ENCODE assay signal across 17 cellular contexts in the genomic region with DNA sequence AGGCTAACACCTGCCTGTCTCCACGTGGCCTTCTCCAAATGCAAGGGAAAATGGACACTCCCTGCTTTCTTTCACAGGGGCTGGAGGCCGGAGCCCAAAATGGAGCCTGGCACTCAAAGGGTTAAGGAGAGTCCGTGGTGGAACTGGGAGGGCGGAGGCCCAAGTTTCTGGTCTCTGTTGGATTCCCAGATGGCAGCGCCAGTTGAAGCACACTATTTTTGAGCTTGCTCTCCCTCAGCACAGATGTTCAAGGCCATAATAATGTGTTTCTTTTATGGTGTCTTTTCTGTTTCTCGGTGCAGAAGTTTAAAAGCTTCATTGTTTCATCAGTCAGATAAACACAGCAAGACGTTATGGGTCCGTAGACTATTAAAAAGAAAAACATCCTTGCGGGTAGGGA.
DNase-seq lines count a peak whose midpoint lies in the region; ATAC-seq and TF ChIP-seq lines count a peak whose summit lies in the region.
"Had no signal": no experiment of that assay in that cellular context is flagged by ENCODE, and none has a peak within 500 bp of the region (broad histone marks: within the 10 kb centered on the region; RNA-seq: fewer than 3 reads in every experiment).

No MANE protein-coding gene starts in this region.

- H3K36me3 Mint-ChIP-seq in glutamatergic neuron (ENCODE audit: unreplicated experiment) = peaks cover 7% of the 10 kb centered on the region

- H4K20me1 ChIP-seq in BLaER1 = no peaks in the 10 kb centered on the region

- no peak for TF ChIP-seq POLR2A in breast epithelium (IDR thresholded peaks at IDR 0.05)

- no peak for TF ChIP-seq CTCF in glutamatergic neuron (IDR thresholded peaks at IDR 0.05; ENCODE audit: partially characterized antibody, unreplicated experiment)
- no peak for TF ChIP-seq CTCF in breast epithelium (IDR thresholded peaks at IDR 0.05)

- peak overlapping the region; percentile 26; the same call in 1 of the 2 replicates for H3K9ac ChIP-seq in BLaER1
- no peak overlapping the region for H3K9ac ChIP-seq in neuronal stem cell (ENCODE audit: low read depth, low read length, poor library complexity)

- H3K4ac ChIP-seq in neuronal stem cell (ENCODE audit: low read length) = no peak overlapping the region

- H2AK5ac ChIP-seq in neuronal stem cell (ENCODE audit: low read depth, low read length) = no peak overlapping the region

- H2BK12ac ChIP-seq in neuronal stem cell (ENCODE audit: low read length) = no peak overlapping the region

- H3K27me3 ChIP-seq in BLaER1 (no peaks in the 10 kb centered on the region), neuronal stem cell (ENCODE audit: control insufficient read depth in 3 of 3, insufficient read depth in 3 of 3, low read depth in 1 of 3, low read length in 3 of 3) (no peaks in the 10 kb centered on the region), breast epithelium (no peaks in the 10 kb centered on the region)
- H3K27me3 ChIP-seq: SJSA1 had no signal

- no peak overlapping the region for H2BK120ac ChIP-seq in neuronal stem cell (ENCODE audit: low read depth, low read length)

- peaks cover 42% of the 10 kb centered on the region for H3K4me1 Mint-ChIP-seq in glutamatergic neuron (ENCODE audit: low read depth, unreplicated experiment)

- no peak overlapping the region for H3K23ac ChIP-seq in neuronal stem cell (ENCODE audit: low read depth, low read length, poor library complexity)

- H3K4me2 ChIP-seq in BLaER1 = peak overlapping the region; percentile 76
- no peak overlapping the region for H3K4me2 ChIP-seq in neuronal stem cell (ENCODE audit: insufficient read depth, low read length, poor library complexity, severe bottlenecking)

- H3K27ac ChIP-seq in BLaER1 (peak overlapping the region; percentile 58), neuronal stem cell (replicated peaks; ENCODE audit: low read length) (no peak overlapping the region), breast epithelium (no peak overlapping the region)
- H3K27ac ChIP-seq: SJSA1 had no signal

- peaks cover 3% of the 10 kb centered on the region for H3K27me3 Mint-ChIP-seq in glutamatergic neuron (ENCODE audit: unreplicated experiment)

- H3K9me3 Mint-ChIP-seq in glutamatergic neuron (ENCODE audit: unreplicated experiment) = peaks cover 2% of the 10 kb centered on the region

- H3K4me3 ChIP-seq in BLaER1 (0 out of 2 replicates have a peak overlapping the region, but pooled peaks have one; percentile 12), neuronal stem cell (ENCODE audit: low read length in 2 of 2) (no peak overlapping the region), breast epithelium (no peak overlapping the region)
- H3K4me3 ChIP-seq: SJSA1 had no signal

- no CpG with 5 or more reads among the region's 9 CpGs for WGBS in neuronal stem cell (ENCODE audit: extremely low coverage in 2 of 2, insufficient read length in 2 of 2, insufficient replicate concordance in 1 of 2), 2 donors

- H3K9me3 ChIP-seq in BLaER1 (no peaks in the 10 kb centered on the region), neuronal stem cell (replicated peaks in 1 of 2; ENCODE audit: control insufficient read depth in 2 of 2, insufficient read depth in 1 of 2, low read depth in 1 of 2, low read length in 2 of 2) (no peaks in the 10 kb centered on the region), breast epithelium (no peaks in the 10 kb centered on the region)
- H3K9me3 ChIP-seq: SJSA1 had no signal

- H4K8ac ChIP-seq in neuronal stem cell (ENCODE audit: low read depth, low read length) = no peak overlapping the region

- H3K4me1 ChIP-seq in BLaER1 (peaks cover 33% of the 10 kb centered on the region), neuronal stem cell (ENCODE audit: control insufficient read depth in 2 of 2, insufficient read depth in 1 of 2, low read depth in 1 of 2, low read length in 2 of 2) (peaks cover under 1 to 4% of the 10 kb centered on the region in 2 donors), breast epithelium (no peaks in the 10 kb centered on the region)
- H3K4me1 ChIP-seq: SJSA1 had no signal

- no peaks in the 10 kb centered on the region for H3K79me1 ChIP-seq in neuronal stem cell (ENCODE audit: low read depth, low read length)

- peak; percentile 41 for DNase-seq in NCI-H2171 (lab: John Stamatoyannopoulos, UW)
- peak; percentile 66 for DNase-seq in glutamatergic neuron
- DNase-seq in neuronal stem cell (ENCODE audit: low spot score) = no peak
- DNase-seq in breast epithelium (ENCODE audit: low spot score in 2 of 2) = no peak
- DNase-seq: activated CD4-positive, alpha-beta T cell treated with anti-CD3 and anti-CD28 coated beads for 4 hours; activated CD8-positive, alpha-beta memory T cell treated with anti-CD3 and anti-CD28 coated beads, Interleukin-2, amount 50 U/mL, for 48 hours; activated naive CD4-positive, alpha-beta T cell treated with Interleukin-2 at 50 U/mL for 16 hours; EL; Kasumi-1; NCI-H1105; NCI-H345; stimulated activated naive CD4-positive, alpha-beta T cell had no signal

- peak overlapping the region; percentile 9 for H2AFZ ChIP-seq in neuronal stem cell (ENCODE audit: low read length)

- H3K14ac ChIP-seq in neuronal stem cell (ENCODE audit: low read length) = no peak overlapping the region

- intact Hi-C loops in breast epithelium (cut with DNase I; ENCODE audit: low total_unique reads) = no loop called here

- H3K27ac Mint-ChIP-seq in glutamatergic neuron (ENCODE audit: unreplicated experiment) = peak overlapping the region; percentile 97

- no peak overlapping the region for H2BK15ac ChIP-seq in neuronal stem cell (ENCODE audit: low read length)

- ATAC-seq in SK-N-SH treated with all-trans-retinoic acid at 6 μM for 48 hours = no peak
- no peak for ATAC-seq in HG03095 (IDR thresholded peaks at IDR 0.05; ENCODE audit: unreplicated experiment)
- ATAC-seq in HG03571 (IDR thresholded peaks at IDR 0.05; ENCODE audit: unreplicated experiment) = no peak

- no peak overlapping the region for H4K91ac ChIP-seq in neuronal stem cell (ENCODE audit: low read depth, low read length, poor library complexity)

- H3K36me3 ChIP-seq in BLaER1 (no peaks in the 10 kb centered on the region), neuronal stem cell (replicated peaks in 1 of 2; ENCODE audit: control insufficient read depth in 2 of 2, insufficient read depth in 2 of 2, low read length in 2 of 2) (no peaks in the 10 kb centered on the region), breast epithelium (no peaks in the 10 kb centered on the region)
- H3K36me3 ChIP-seq: SJSA1 had no signal

- peak overlapping the region; percentile 76 for H3K4me3 Mint-ChIP-seq in glutamatergic neuron (ENCODE audit: unreplicated experiment)

- no peak overlapping the region for H2BK5ac ChIP-seq in neuronal stem cell (ENCODE audit: low read length)

- no peak overlapping the region for H3K18ac ChIP-seq in neuronal stem cell (ENCODE audit: low read length)

TF ChIP-seq in SK-N-SH treated with all-trans-retinoic acid at 6 μM for 48 hours, 23 proteins besides CTCF, POLR2A, EP300 and RAD21 (continues in another document):
- TF ChIP-seq SNAI2 (CRISPR knock-in tag; IDR thresholded peaks at IDR 0.05) (no peak), POU6F1 (CRISPR knock-in tag; IDR thresholded peaks at IDR 0.05; ENCODE audit: borderline replicate concordance, low read depth) (no peak), RARB (CRISPR knock-in tag; IDR thresholded peaks at IDR 0.05) (no peak), PATZ1 (CRISPR knock-in tag; IDR thresholded peaks at IDR 0.05; ENCODE audit: borderline replicate concordance) (no peak), CSRNP3 (CRISPR knock-in tag; IDR thresholded peaks at IDR 0.05) (no peak), ZNF565 (CRISPR knock-in tag; conservative IDR thresholded peaks at IDR 0.05; ENCODE audit: low read depth) (no peak), ARNTL (CRISPR knock-in tag; IDR thresholded peaks at IDR 0.05; ENCODE audit: borderline replicate concordance, low read depth) (no peak), ZNF70 (CRISPR knock-in tag; IDR thresholded peaks at IDR 0.05) (no peak), TCF4 (CRISPR knock-in tag; IDR thresholded peaks at IDR 0.05; ENCODE audit: borderline replicate concordance) (no peak)

Comparison
In these comparisons a context has a peak if more than half of its experiments do, and no peak if none do; other contexts are left out.
1. DNase-seq: peak in NCI-H2171 (single experiment) and glutamatergic neuron (single experiment); none in neuronal stem cell (single experiment) and breast epithelium (0 of 2).